27 cellular contexts compared by ENCODE assay signal in genomic region chr15:63341898-63342297, GRCh38. TPM values are rescaled to one million over a fixed set of nuclear protein-coding genes. Genes with fewer than 3 reads are reported as not detected.
"Had no signal": no experiment of that assay in that cellular context is flagged by ENCODE, and none has a peak within 500 bp of the region (broad histone marks: within the 10 kb centered on the region; RNA-seq: fewer than 3 reads in every experiment).

No MANE protein-coding gene starts in this region.

- H3K4me3 Mint-ChIP-seq: naive thymus-derived CD8-positive, alpha-beta T cell; nephron; stimulated activated naive B cell treated with anti-CD40 and anti-IgM and Interleukin-4, amounts not matched to agents 10 μg/mL and 1 μg/mL and 100 μg/mL, for 72 hours had no signal

- H3K9ac ChIP-seq: neural progenitor cell, parathyroid adenoma had no signal

- H3K27me3 ChIP-seq: hepatocyte, neutrophil, right atrium auricular region, testis, thyroid gland, transverse colon, upper lobe of left lung, vagina had no signal

- H3K36me3 ChIP-seq: left ventricle myocardium inferior, neural progenitor cell, neutrophil, right atrium auricular region, stomach, thyroid gland, upper lobe of left lung had no signal

- H3K27ac Mint-ChIP-seq: naive thymus-derived CD8-positive, alpha-beta T cell; neural progenitor cell; progenitor cell of endocrine pancreas had no signal

- ATAC-seq: naive thymus-derived CD8-positive, alpha-beta T cell; sciatic nerve; stimulated activated naive B cell treated with anti-CD40 and anti-IgM and Interleukin-4, amounts not matched to agents 10 μg/mL and 1 μg/mL and 100 μg/mL, for 72 hours; stimulated activated naive CD8-positive, alpha-beta T cell treated with anti-CD3 and anti-CD28 coated beads, Interleukin-15, Interleukin-2, amounts not matched to agents 100 U/mL and 50 U/mL, for 24 hours had no signal

- H3K4me2 ChIP-seq: hepatocyte had no signal

- H3K27ac ChIP-seq: hepatocyte, left ventricle myocardium inferior, neural progenitor cell, neutrophil, parathyroid adenoma, right atrium auricular region, skin epidermis, stomach, testis, thyroid gland, transverse colon, upper lobe of left lung, vagina had no signal

- H3K4me1 ChIP-seq: parathyroid adenoma, stomach, testis, thyroid gland, transverse colon, upper lobe of left lung had no signal

- H3K9me3 Mint-ChIP-seq: naive thymus-derived CD8-positive, alpha-beta T cell; nephron; stimulated activated naive B cell treated with anti-CD40 and anti-IgM and Interleukin-4, amounts not matched to agents 10 μg/mL and 1 μg/mL and 100 μg/mL, for 72 hours had no signal

- H3K36me3 Mint-ChIP-seq: stimulated activated naive B cell treated with anti-CD40 and anti-IgM and Interleukin-4, amounts not matched to agents 10 μg/mL and 1 μg/mL and 100 μg/mL, for 72 hours had no signal

- H3K9me3 ChIP-seq: left ventricle myocardium inferior, neutrophil, right atrium auricular region, stomach, testis, thyroid gland, transverse colon, upper lobe of left lung, vagina had no signal

- DNase-seq: islet precursor cell; left ventricle myocardium inferior; mesendoderm; naive thymus-derived CD8-positive, alpha-beta T cell; occipital lobe; stimulated activated CD4-positive, alpha-beta T cell treated with anti-CD3 and anti-CD28 coated beads, Interleukin-12 subunit alpha, Interleukin-12 subunit beta, amount 100 ng/mL, for 4 hours; stimulated activated CD4-positive, alpha-beta T cell treated with anti-CD3 and anti-CD28 coated beads, Interleukin-15, amount 100 ng/mL, for 24 hours; stimulated activated CD4-positive, alpha-beta T cell treated with anti-CD3 and anti-CD28 coated beads, Interleukin-2, amount 100 ng/mL, for 24 hours; stimulated activated CD4-positive, alpha-beta T cell treated with anti-CD3 and anti-CD28 coated beads, Interleukin-4, amount 100 ng/mL, for 1 hour; stimulated activated naive B cell treated with anti-CD40 and anti-IgM and Interleukin-4, amounts not matched to agents 10 μg/mL and 1 μg/mL and 100 μg/mL, for 72 hours; stimulated activated naive CD8-positive, alpha-beta T cell treated with anti-CD3 and anti-CD28 coated beads, Interleukin-15, Interleukin-2, amounts not matched to agents 100 U/mL and 50 U/mL, for 24 hours; stomach; testis; thyroid gland; transverse colon; upper lobe of left lung had no signal

- H3K79me2 ChIP-seq: hepatocyte, parathyroid adenoma had no signal

- H3K4me3 ChIP-seq: hepatocyte, left ventricle myocardium inferior, lung, neural progenitor cell, right atrium auricular region, skin epidermis, stomach, testis, thyroid gland, transverse colon, upper lobe of left lung, vagina had no signal

- H2AFZ ChIP-seq: hepatocyte, neural progenitor cell, parathyroid adenoma had no signal

RNA-seq across cellular contexts. Expression of gene CA12, which starts 39.7 kb away (rescaled TPM):
- total RNA-seq: naive thymus-derived CD8-positive, alpha-beta T cell had no signal
- polyA plus RNA-seq: naive thymus-derived CD8-positive, alpha-beta T cell had no signal
